Comparison of ENCODE assay signal across 8 cellular contexts in the genomic region with DNA sequence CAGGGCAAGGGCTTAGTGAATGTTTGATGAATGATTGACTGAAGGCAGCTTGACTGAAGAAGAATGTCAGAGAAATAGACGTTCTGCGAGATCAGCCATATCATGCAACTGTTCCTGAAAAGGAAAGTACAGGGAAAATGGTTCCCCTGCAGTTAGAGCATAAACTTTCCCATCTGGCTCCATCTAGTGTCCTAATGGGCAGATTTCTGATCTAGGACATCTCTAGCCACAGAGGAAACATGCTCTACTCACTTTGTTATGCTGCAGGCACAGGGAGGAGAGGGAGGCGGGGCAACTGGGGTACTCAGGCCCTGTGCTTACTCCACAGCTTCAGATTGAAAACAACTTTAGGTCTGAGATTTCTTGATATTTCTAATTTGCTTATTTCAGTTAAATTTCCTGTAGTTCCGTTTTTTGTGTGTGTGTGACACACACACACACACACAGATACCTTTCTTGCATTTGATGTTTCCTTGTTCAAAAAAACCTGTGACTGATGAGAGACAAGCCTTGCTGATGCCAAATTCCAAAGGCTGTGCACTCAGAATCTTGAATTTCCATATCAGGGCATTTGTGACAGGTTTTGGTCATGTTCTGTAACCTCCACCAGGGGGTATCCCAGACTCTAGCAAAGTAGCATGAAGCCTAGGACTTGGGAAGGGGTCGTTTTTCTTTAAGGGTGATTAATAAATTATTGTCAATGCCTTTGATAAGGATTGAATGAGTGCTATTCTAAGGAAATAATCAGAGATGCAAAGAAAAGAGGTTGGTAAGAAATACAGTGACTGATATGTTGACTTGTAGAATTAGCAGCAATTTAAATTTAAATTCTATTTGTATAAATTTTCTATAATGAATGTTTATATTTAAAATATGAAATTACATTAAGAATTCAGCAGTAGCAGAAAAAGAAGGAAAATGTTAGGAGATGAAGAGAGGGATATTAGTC.
DNase-seq lines count a peak whose midpoint lies in the region; ATAC-seq and TF ChIP-seq lines count a peak whose summit lies in the region.

No MANE protein-coding gene starts in this region.

- ATAC-seq in GM21390 (IDR thresholded peaks at IDR 0.05; ENCODE audit: unreplicated experiment), result no peak
- ATAC-seq in activated T-cell treated with anti-CD3 and anti-CD28 coated beads, Interleukin-2, amount 50 U/mL, for 72 hours (replicated peaks in 1 of 2), result no peak
- no peak for ATAC-seq in stimulated activated effector memory CD8-positive, alpha-beta T cell treated with anti-CD3 and anti-CD28 coated beads, Interleukin-12 subunit alpha, Interleukin-12 subunit beta, amount 100 ng/mL, for 72 hours

- no peak overlapping the region for H3K27ac Mint-ChIP-seq in HFFc6
- H3K27ac Mint-ChIP-seq in activated T-cell treated with anti-CD3 and anti-CD28 coated beads, Interleukin-2, amount 50 U/mL, for 72 hours, result no peak overlapping the region
- no peak overlapping the region for H3K27ac Mint-ChIP-seq in stimulated activated effector memory CD8-positive, alpha-beta T cell treated with anti-CD3 and anti-CD28 coated beads, Interleukin-12 subunit alpha, Interleukin-12 subunit beta, amount 100 ng/mL, for 72 hours

- H3K9me3 ChIP-seq in neuron (ENCODE audit: low read length), result no peaks in the 10 kb centered on the region

- no peaks in the 10 kb centered on the region for H3K36me3 Mint-ChIP-seq in HFFc6 (ENCODE audit: low read depth)
- H3K36me3 Mint-ChIP-seq in activated T-cell treated with anti-CD3 and anti-CD28 coated beads, Interleukin-2, amount 50 U/mL, for 72 hours (ENCODE audit: insufficient read depth in 2 of 2), result no peaks in the 10 kb centered on the region
- H3K36me3 Mint-ChIP-seq in stimulated activated effector memory CD8-positive, alpha-beta T cell treated with anti-CD3 and anti-CD28 coated beads, Interleukin-12 subunit alpha, Interleukin-12 subunit beta, amount 100 ng/mL, for 72 hours, result no peaks in the 10 kb centered on the region

- H3K27me3 ChIP-seq in BJ (ENCODE audit: control insufficient read depth, insufficient read depth, low read length) (no peaks in the 10 kb centered on the region), neuron (ENCODE audit: insufficient read depth, low read length) (no peaks in the 10 kb centered on the region)

- DNase-seq in BJ (ENCODE audit: low read depth) (no peak), HFFc6 (no peak), NCI-H748 treated with DMSO at 0.1 percent for 48 hours (lab: John Stamatoyannopoulos, UW) (peak; percentile 78), ecto neural progenitor cell (ENCODE audit: low spot score) (peak; percentile 53)
- DNase-seq in activated T-cell treated with anti-CD3 and anti-CD28 coated beads, Interleukin-2, amount 50 U/mL, for 72 hours, result no peak
- DNase-seq in stimulated activated effector memory CD8-positive, alpha-beta T cell treated with anti-CD3 and anti-CD28 coated beads, Interleukin-12 subunit alpha, Interleukin-12 subunit beta, amount 100 ng/mL, for 72 hours (ENCODE audit: low spot score in 2 of 2), result no peak

- H3K27me3 Mint-ChIP-seq in HFFc6 (ENCODE audit: insufficient read depth), result no peaks in the 10 kb centered on the region
- H3K27me3 Mint-ChIP-seq in activated T-cell treated with anti-CD3 and anti-CD28 coated beads, Interleukin-2, amount 50 U/mL, for 72 hours (ENCODE audit: low read depth), result no peaks in the 10 kb centered on the region

- peaks cover 3% of the 10 kb centered on the region for H3K4me1 ChIP-seq in neuron (ENCODE audit: insufficient read depth, low read length)

- POLR2A ChIA-PET in BJ (lab: Charles Lee), result no interaction called here

- no peaks in the 10 kb centered on the region for H3K4me1 Mint-ChIP-seq in HFFc6 (ENCODE audit: low read depth)
- H3K4me1 Mint-ChIP-seq in activated T-cell treated with anti-CD3 and anti-CD28 coated beads, Interleukin-2, amount 50 U/mL, for 72 hours (ENCODE audit: low read depth), result no peaks in the 10 kb centered on the region
- H3K4me1 Mint-ChIP-seq in stimulated activated effector memory CD8-positive, alpha-beta T cell treated with anti-CD3 and anti-CD28 coated beads, Interleukin-12 subunit alpha, Interleukin-12 subunit beta, amount 100 ng/mL, for 72 hours, result no peaks in the 10 kb centered on the region

- H3K9me3 Mint-ChIP-seq in HFFc6, result peaks cover 6% of the 10 kb centered on the region; the same call in 1 of the 2 replicates
- no peaks in the 10 kb centered on the region for H3K9me3 Mint-ChIP-seq in activated T-cell treated with anti-CD3 and anti-CD28 coated beads, Interleukin-2, amount 50 U/mL, for 72 hours
- H3K9me3 Mint-ChIP-seq in stimulated activated effector memory CD8-positive, alpha-beta T cell treated with anti-CD3 and anti-CD28 coated beads, Interleukin-12 subunit alpha, Interleukin-12 subunit beta, amount 100 ng/mL, for 72 hours, result no peaks in the 10 kb centered on the region

- no peak overlapping the region for H3K4me3 Mint-ChIP-seq in HFFc6
- H3K4me3 Mint-ChIP-seq in activated T-cell treated with anti-CD3 and anti-CD28 coated beads, Interleukin-2, amount 50 U/mL, for 72 hours, result no peak overlapping the region
- H3K4me3 Mint-ChIP-seq in stimulated activated effector memory CD8-positive, alpha-beta T cell treated with anti-CD3 and anti-CD28 coated beads, Interleukin-12 subunit alpha, Interleukin-12 subunit beta, amount 100 ng/mL, for 72 hours, result no peak overlapping the region

- H3K4me3 ChIP-seq in BJ (ENCODE audit: low read depth, low read length) (no peak overlapping the region), neuron (ENCODE audit: low read length) (no peak overlapping the region)

- no peaks in the 10 kb centered on the region for H3K36me3 ChIP-seq in BJ (ENCODE audit: control insufficient read depth, insufficient read depth, low read length)
- no peaks in the 10 kb centered on the region for H3K36me3 ChIP-seq in neuron (ENCODE audit: insufficient read depth, low read length)

- TF ChIP-seq CTCF in BJ (IDR thresholded peaks at IDR 0.05; ENCODE audit: insufficient read depth, low read depth, low read length) (peak; percentile 56), HFFc6 (IDR thresholded peaks at IDR 0.05) (peak; percentile 33)

- H2AFZ ChIP-seq in neuron (ENCODE audit: low read depth, low read length), result peak overlapping the region; percentile 59

- CTCF ChIA-PET in BJ (lab: Yijun Ruan, JAX), result interaction anchor here (0.7 to 2.1 kb wide), 10 partner anchors 10 to 1432 kb away, joined by 3 to 8 read pairs (median 3); no protein-coding TSS in a partner anchor

Comparison
In these comparisons a context has a peak if more than half of its experiments do, and no peak if none do; other contexts are left out.
1. DNase-seq: peak in NCI-H748 treated with DMSO at 0.1 percent for 48 hours (single experiment) and ecto neural progenitor cell (single experiment); none in BJ (single experiment), HFFc6 (single experiment), activated T-cell treated with anti-CD3 and anti-CD28 coated beads, Interleukin-2, amount 50 U/mL, for 72 hours (0 of 2) and stimulated activated effector memory CD8-positive, alpha-beta T cell treated with anti-CD3 and anti-CD28 coated beads, Interleukin-12 subunit alpha, Interleukin-12 subunit beta, amount 100 ng/mL, for 72 hours (0 of 2).